Comparison of ENCODE assay signal across 9 cellular contexts in the genomic region with DNA sequence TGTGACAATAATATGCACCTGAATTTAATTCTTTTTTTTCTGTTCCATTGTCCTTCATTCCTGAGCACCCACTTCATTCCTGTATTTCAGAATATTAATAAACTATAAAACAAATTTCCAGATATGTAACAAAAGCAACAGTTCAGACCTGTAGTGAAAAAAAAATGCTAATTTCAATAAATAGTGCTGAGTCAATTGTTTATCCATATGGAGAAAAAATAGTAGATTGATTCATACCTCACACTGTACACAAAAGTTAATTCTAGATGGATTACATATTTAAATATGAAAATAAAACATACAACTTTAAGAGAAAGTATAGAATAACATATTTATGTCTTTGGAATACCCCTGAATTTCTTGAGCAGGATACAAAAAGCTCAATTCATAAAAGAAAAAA. TPM values are rescaled to one million over a fixed set of nuclear protein-coding genes. Genes with fewer than 3 reads are reported as not detected.
"Had no signal": no experiment of that assay in that cellular context is flagged by ENCODE, and none has a peak within 500 bp of the region (broad histone marks: within the 10 kb centered on the region; RNA-seq: fewer than 3 reads in every experiment).

No MANE protein-coding gene starts in this region.

- ATAC-seq: HCT116 had no signal

- H3K9ac ChIP-seq: GM23248 had no signal

- H3K9me3 ChIP-seq: HAP-1 had no signal

- H3K36me3 ChIP-seq: HAP-1 had no signal

- DNase-seq: GM23248, GOT3, H7, HFFc6, KG1 had no signal

- H3K27ac ChIP-seq: GM23248, HL-60 had no signal

- H2AFZ ChIP-seq: GM23248 had no signal

- H3K4me3 ChIP-seq: GM23248, HAP-1 had no signal

- H3K4me1 ChIP-seq: HAP-1 had no signal

RNA-seq across cellular contexts. Expression of a gene that starts 43.9 kb away (rescaled TPM):
- total RNA-seq: GM23248, HFFc6, HT1080 had no signal
- polyA plus RNA-seq: GM23248 had no signal
